21 cellular contexts compared by ENCODE assay signal in the genomic region with DNA sequence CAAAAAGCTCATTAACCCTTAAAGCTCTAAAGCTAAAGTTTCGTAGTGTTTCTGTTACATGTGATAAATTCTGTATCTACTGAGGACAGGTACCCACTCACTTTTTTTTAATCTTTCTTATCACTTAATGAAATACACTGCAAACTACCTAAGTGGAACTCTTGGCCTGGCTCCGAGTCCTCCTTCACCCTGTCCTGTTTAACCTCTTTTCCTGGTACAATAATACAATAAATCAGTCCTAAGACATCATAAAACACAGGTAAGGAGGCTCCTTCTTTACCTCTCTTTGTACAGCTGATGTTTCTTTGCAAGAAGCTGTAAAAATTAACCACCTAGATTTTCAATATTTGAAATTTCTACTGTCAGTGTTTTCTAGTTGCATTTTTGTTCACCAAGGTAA. TPM values are rescaled to one million over a fixed set of nuclear protein-coding genes. Genes with fewer than 3 reads are reported as not detected.
"Had no signal": no experiment of that assay in that cellular context is flagged by ENCODE, and none has a peak within 500 bp of the region (broad histone marks: within the 10 kb centered on the region; RNA-seq: fewer than 3 reads in every experiment).

No MANE protein-coding gene starts in this region.

- H3K27ac ChIP-seq: SJSA1 had no signal

- ATAC-seq: HepG2 had no signal

- H3K36me3 ChIP-seq: MG63, SJSA1 had no signal

- H3K4me3 ChIP-seq: MG63, SJSA1 had no signal

- H3K4me2 ChIP-seq: SK-N-SH had no signal

- H3K27me3 ChIP-seq: MG63, SJSA1 had no signal

- DNase-seq: IMR-90, Karpas-422, KG1, MG63, NCI-H1092, NCI-H1105 treated with DMSO at 0.1 percent for 48 hours, NCI-H1436, NCI-H187, NCI-H2029, NCI-H2081 treated with DMSO at 0.1 percent for 48 hours, NCI-H2171, NCI-H226, NCI-H446, NCI-H510A, NCI-H774, Right ventricle myocardium superior, RPMI8226, SIG-M5, SK-N-SH had no signal

- H3K9me3 ChIP-seq: MG63, SJSA1, SK-N-SH had no signal

- H3K9ac ChIP-seq: SK-N-SH had no signal

RNA-seq across cellular contexts. Expression of gene SEMA6D, which starts 15.8 kb away (rescaled TPM):
- total RNA-seq: HepG2 had no signal
- polyA plus RNA-seq: HepG2 had no signal
